ENCODE assay signal across 9 cellular contexts in genomic region chr11:128502736-128503135, GRCh38.
DNase-seq lines count a peak whose midpoint lies in the region; TF ChIP-seq lines count a peak whose summit lies in the region.
"Had no signal": no experiment of that assay in that cellular context is flagged by ENCODE, and none has a peak within 500 bp of the region (broad histone marks: within the 10 kb centered on the region; RNA-seq: fewer than 3 reads in every experiment).

No MANE protein-coding gene starts in this region.

- H2AK5ac ChIP-seq in mesenchymal stem cell (ENCODE audit: low read length, severe bottlenecking) = no peak overlapping the region

- H3K4me2 ChIP-seq in KMS-11 (peak overlapping the region; percentile 74), mesenchymal stem cell (ENCODE audit: low read length, poor library complexity, severe bottlenecking) (no peak overlapping the region)

- no peak overlapping the region for H3K23ac ChIP-seq in mesenchymal stem cell (ENCODE audit: low read length in 2 of 2)

- WGBS in mesenchymal stem cell = 18% methylated on average over 4 of the region's 4 CpGs

- no peak overlapping the region for H2BK12ac ChIP-seq in mesenchymal stem cell (ENCODE audit: low read length in 2 of 2)

- no peak overlapping the region for H3K14ac ChIP-seq in mesenchymal stem cell (ENCODE audit: low read length in 2 of 2)

- H2BK5ac ChIP-seq in mesenchymal stem cell (ENCODE audit: low read depth, low read length, poor library complexity, severe bottlenecking) = no peak overlapping the region

- H3K4me1 ChIP-seq in ACC112 (ENCODE audit: control insufficient read depth, insufficient read depth, low read length, unreplicated experiment) (peaks cover 98% of the 10 kb centered on the region), KMS-11 (ENCODE audit: low read depth, poor library complexity, severe bottlenecking) (peaks cover 81% of the 10 kb centered on the region), mesenchymal stem cell (ENCODE audit: control insufficient read depth, insufficient read depth, low read depth, low read length) (peaks cover 42% of the 10 kb centered on the region)

- H3K27me3 ChIP-seq in ACC112 (ENCODE audit: insufficient read depth, low read length) (no peaks in the 10 kb centered on the region), KMS-11 (ENCODE audit: insufficient read depth, low read depth) (no peaks in the 10 kb centered on the region), mesenchymal stem cell (ENCODE audit: control insufficient read depth in 1 of 2, insufficient read depth in 1 of 2, low read length in 2 of 2) (no peaks in the 10 kb centered on the region)

- H2AFZ ChIP-seq in ACC112 (ENCODE audit: low read length, unreplicated experiment) (no peak overlapping the region), KMS-11 (ENCODE audit: low read depth) (no peak overlapping the region), mesenchymal stem cell (ENCODE audit: low read depth, low read length) (no peak overlapping the region)

- no peak overlapping the region for H2BK120ac ChIP-seq in mesenchymal stem cell (ENCODE audit: low read depth, low read length)

- H3K4ac ChIP-seq in mesenchymal stem cell (ENCODE audit: low read depth in 1 of 2, low read length in 2 of 2) = no peak overlapping the region

- H3K79me2 ChIP-seq in ACC112 (ENCODE audit: control insufficient read depth, insufficient read depth, low read length, unreplicated experiment) (peaks cover 98% of the 10 kb centered on the region), KMS-11 (ENCODE audit: insufficient read depth, low read depth) (peaks cover 91% of the 10 kb centered on the region)

- H3K4me3 ChIP-seq in ACC112 (ENCODE audit: low read depth, low read length) = 0 out of 2 replicates have a peak overlapping the region, but pooled peaks have one; percentile 6
- H3K4me3 ChIP-seq in KMS-11 (IDR thresholded peaks at IDR 0.05; ENCODE audit: insufficient read depth, low read depth, low read length) = no peak overlapping the region
- H3K4me3 ChIP-seq in mesenchymal stem cell (ENCODE audit: insufficient read depth in 1 of 2, low read depth in 1 of 2, low read length in 2 of 2) = peak overlapping the region in 1 of 2 experiments; percentile 20

- DNase-seq in astrocyte of the hippocampus (ENCODE audit: low read depth, low spot score) (peak; percentile 89), mesenchymal stem cell (peak; percentile 97), 8988T (no peak), NCI-H1417 treated with DMSO at 0.1 percent for 48 hours (lab: John Stamatoyannopoulos, UW) (no peak), NCI-H2081 (lab: John Stamatoyannopoulos, UW) (no peak)
- DNase-seq in activated CD4-positive, CD25-positive, alpha-beta regulatory T cell treated with anti-CD3 and anti-CD28 coated beads, Interleukin-2, amount 50 U/mL, for 72 hours = no peak
- DNase-seq: NCI-H2029 treated with DMSO at 0.1 percent for 48 hours had no signal

- no peak overlapping the region for H4K8ac ChIP-seq in mesenchymal stem cell (ENCODE audit: low read length)

- H3K27ac ChIP-seq in ACC112 (ENCODE audit: low read depth, low read length) (peak overlapping the region; percentile 98), KMS-11 (peak overlapping the region; percentile 70), mesenchymal stem cell (ENCODE audit: low read length, poor library complexity, severe bottlenecking) (peak overlapping the region; percentile 16)

- no peak overlapping the region for H4K91ac ChIP-seq in mesenchymal stem cell (ENCODE audit: low read length)

- no peaks in the 10 kb centered on the region for H3K9me3 ChIP-seq in mesenchymal stem cell (ENCODE audit: control insufficient read depth, low read length)

- peaks cover 18% of the 10 kb centered on the region for H3K36me3 ChIP-seq in ACC112 (ENCODE audit: insufficient read depth, low read length)
- no peaks in the 10 kb centered on the region for H3K36me3 ChIP-seq in KMS-11 (ENCODE audit: insufficient read depth)
- H3K36me3 ChIP-seq in mesenchymal stem cell (ENCODE audit: control insufficient read depth in 1 of 2, insufficient read depth in 2 of 2, low read depth in 1 of 2, low read length in 2 of 2) = peaks cover 14 to 16% of the 10 kb centered on the region in 2 experiments

- H4K20me1 ChIP-seq in KMS-11 (ENCODE audit: insufficient read depth) = no peaks in the 10 kb centered on the region

- no peak for TF ChIP-seq CTCF in KMS-11 (conservative IDR thresholded peaks at IDR 0.05; ENCODE audit: low read depth, low read length)

- H2BK15ac ChIP-seq in mesenchymal stem cell (ENCODE audit: low read depth, poor library complexity, severe bottlenecking) = no peak overlapping the region

- peak overlapping the region; percentile 63 to 81 for H3K18ac ChIP-seq in mesenchymal stem cell (ENCODE audit: low read depth in 1 of 2, low read length in 2 of 2)

- peaks cover 2% of the 10 kb centered on the region for H3K79me1 ChIP-seq in mesenchymal stem cell (replicated peaks; ENCODE audit: low read length, poor library complexity, severe bottlenecking)

- H3K9ac ChIP-seq in KMS-11 (no peak overlapping the region), mesenchymal stem cell (ENCODE audit: low read length) (peak overlapping the region; percentile 52)

Comparison
In these comparisons a context has a peak if more than half of its experiments do, and no peak if none do; other contexts are left out.
1. H3K27ac ChIP-seq: peak in every context shown above with its lines; median percentile 98 in ACC112; 70 in KMS-11; 16 in mesenchymal stem cell.
2. DNase-seq: peak in astrocyte of the hippocampus (single experiment) and mesenchymal stem cell (single experiment); none in 8988T (single experiment), NCI-H1417 treated with DMSO at 0.1 percent for 48 hours (single experiment), NCI-H2081 (0 of 2) and activated CD4-positive, CD25-positive, alpha-beta regulatory T cell treated with anti-CD3 and anti-CD28 coated beads, Interleukin-2, amount 50 U/mL, for 72 hours (single experiment).